Comparison of ENCODE assay signal across 1 cellular context in genomic region chr11:91625495-91625894, GRCh38.
A peak's percentile ranks its signal among the peaks of the same experiment; 100 is the strongest.
TF ChIP-seq lines count a peak whose summit lies in the region.

No MANE protein-coding gene starts in this region.

TF ChIP-seq in GM12878, 131 proteins besides CTCF, POLR2A, EP300 and RAD21 (continued from another document):
- TF ChIP-seq, protein P1, sequence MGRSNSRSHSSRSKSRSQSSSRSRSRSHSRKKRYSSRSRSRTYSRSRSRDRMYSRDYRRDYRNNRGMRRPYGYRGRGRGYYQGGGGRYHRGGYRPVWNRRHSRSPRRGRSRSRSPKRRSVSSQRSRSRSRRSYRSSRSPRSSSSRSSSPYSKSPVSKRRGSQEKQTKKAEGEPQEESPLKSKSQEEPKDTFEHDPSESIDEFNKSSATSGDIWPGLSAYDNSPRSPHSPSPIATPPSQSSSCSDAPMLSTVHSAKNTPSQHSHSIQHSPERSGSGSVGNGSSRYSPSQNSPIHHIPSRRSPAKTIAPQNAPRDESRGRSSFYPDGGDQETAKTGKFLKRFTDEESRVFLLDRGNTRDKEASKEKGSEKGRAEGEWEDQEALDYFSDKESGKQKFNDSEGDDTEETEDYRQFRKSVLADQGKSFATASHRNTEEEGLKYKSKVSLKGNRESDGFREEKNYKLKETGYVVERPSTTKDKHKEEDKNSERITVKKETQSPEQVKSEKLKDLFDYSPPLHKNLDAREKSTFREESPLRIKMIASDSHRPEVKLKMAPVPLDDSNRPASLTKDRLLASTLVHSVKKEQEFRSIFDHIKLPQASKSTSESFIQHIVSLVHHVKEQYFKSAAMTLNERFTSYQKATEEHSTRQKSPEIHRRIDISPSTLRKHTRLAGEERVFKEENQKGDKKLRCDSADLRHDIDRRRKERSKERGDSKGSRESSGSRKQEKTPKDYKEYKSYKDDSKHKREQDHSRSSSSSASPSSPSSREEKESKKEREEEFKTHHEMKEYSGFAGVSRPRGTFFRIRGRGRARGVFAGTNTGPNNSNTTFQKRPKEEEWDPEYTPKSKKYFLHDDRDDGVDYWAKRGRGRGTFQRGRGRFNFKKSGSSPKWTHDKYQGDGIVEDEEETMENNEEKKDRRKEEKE (IDR thresholded peaks at IDR 0.05) = no peak
- TF ChIP-seq HDAC2 (IDR thresholded peaks at IDR 0.05) = no peak
- no peak for TF ChIP-seq JUNB (IDR thresholded peaks at IDR 0.05)
- TF ChIP-seq KAT2A (conservative IDR thresholded peaks at IDR 0.05; ENCODE audit: control insufficient read depth, low read depth, low read length) = no peak
- TF ChIP-seq ATF7 (IDR thresholded peaks at IDR 0.05; ENCODE audit: low read depth) = peak; percentile 59; the same call in 1 of the 2 replicates
- TF ChIP-seq ZNF207 (IDR thresholded peaks at IDR 0.05; ENCODE audit: borderline replicate concordance) = no peak
- TF ChIP-seq KLF5 (IDR thresholded peaks at IDR 0.05; ENCODE audit: partially characterized antibody) = no peak
- peak; percentile 44; the same call in 1 of the 2 replicates for TF ChIP-seq RAD51 (IDR thresholded peaks at IDR 0.05)
- no peak for TF ChIP-seq KDM1A (IDR thresholded peaks at IDR 0.05; ENCODE audit: borderline replicate concordance)
